24 cellular contexts compared by ENCODE assay signal in the genomic region with DNA sequence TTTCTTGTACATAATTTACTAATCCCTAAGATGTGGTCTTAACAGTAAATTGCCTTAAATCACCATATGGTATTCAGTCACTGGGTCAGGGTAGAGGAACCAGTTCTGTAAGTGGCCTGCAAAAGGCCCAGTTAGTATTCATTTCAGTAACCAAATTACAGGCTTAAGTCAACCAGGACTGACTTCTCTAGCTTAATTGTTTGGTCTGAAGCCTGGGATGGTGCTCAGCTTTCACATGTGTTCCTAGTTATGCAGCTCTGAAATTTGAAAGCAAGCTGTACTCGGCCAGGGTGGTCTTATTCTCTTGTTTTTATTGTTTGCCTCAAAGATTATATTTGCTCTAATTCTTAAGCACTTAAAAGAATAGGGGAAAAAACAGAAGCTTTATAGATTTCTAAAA.
DNase-seq lines count a peak whose midpoint lies in the region; ATAC-seq, FAIRE-seq and TF ChIP-seq lines count a peak whose summit lies in the region.
"Had no signal": no experiment of that assay in that cellular context is flagged by ENCODE, and none has a peak within 500 bp of the region (broad histone marks: within the 10 kb centered on the region; RNA-seq: fewer than 3 reads in every experiment).

No MANE protein-coding gene starts in this region.

- H3K4me3 ChIP-seq in mesendoderm (ENCODE audit: low read length): no peak overlapping the region
- no peak overlapping the region for H3K4me3 ChIP-seq in HepG2 (replicated peaks in 1 of 3; ENCODE audit: insufficient read depth in 1 of 3, low read depth in 2 of 3, low read length in 3 of 3)
- H3K4me3 ChIP-seq: adrenal gland, GM12878, upper lobe of left lung had no signal

- H3K9me3 Mint-ChIP-seq in chondrocyte (ENCODE audit: low read depth) (no peaks in the 10 kb centered on the region), T-cell (peaks cover 5 to 11% (median 6%) of the 10 kb centered on the region in 3 donors)

- no peak overlapping the region for H3K4ac ChIP-seq in mesendoderm (ENCODE audit: low read depth, low read length)

- no peak overlapping the region for H3K4me2 ChIP-seq in mesendoderm (ENCODE audit: low read length)
- no peak overlapping the region for H3K4me2 ChIP-seq in HepG2 (ENCODE audit: low read depth, low read length)

- H3K23ac ChIP-seq in mesendoderm (ENCODE audit: low read length): no peak overlapping the region

- H3K9ac ChIP-seq in mesendoderm (ENCODE audit: low read length) (no peak overlapping the region), HepG2 (ENCODE audit: insufficient read depth, low read depth, low read length) (no peak overlapping the region)
- H3K9ac ChIP-seq: parathyroid adenoma had no signal

- H2BK15ac ChIP-seq in mesendoderm (replicated peaks; ENCODE audit: low read depth): no peak overlapping the region

- H3K56ac ChIP-seq in mesendoderm (ENCODE audit: low read length): no peak overlapping the region

- CTCF ChIA-PET in T-cell (lab: Charles Lee) (no interaction called here), HepG2 (lab: Yijun Ruan, JAX; ENCODE audit: low intra/inter-chr PET ratio, low total read pairs) (no interaction called here)

- no peak for TF ChIP-seq POLR2A in HepG2 (IDR thresholded peaks at IDR 0.05; ENCODE audit: insufficient read depth in 1 of 2, low read depth in 2 of 2, low read length in 2 of 2)

- TF ChIP-seq CTCF in chondrocyte (IDR thresholded peaks at IDR 0.05): no peak
- TF ChIP-seq CTCF in HepG2 (CRISPR knock-in tag; IDR thresholded peaks at IDR 0.05): no peak

- no peak for TF ChIP-seq RAD21 in HepG2 (CRISPR knock-in tag; IDR thresholded peaks at IDR 0.05)

- no peak overlapping the region for H3K18ac ChIP-seq in mesendoderm (ENCODE audit: low read length)

- H3K4me3 Mint-ChIP-seq in chondrocyte (ENCODE audit: unreplicated experiment) (no peak overlapping the region), T-cell (no peak overlapping the region)
- H3K4me3 Mint-ChIP-seq: CD14-positive monocyte had no signal

- POLR2A ChIA-PET in T-cell (lab: Charles Lee): no interaction called here
- POLR2A ChIA-PET in HepG2 (lab: Yijun Ruan, JAX): no interaction called here

- H2BK5ac ChIP-seq in mesendoderm (ENCODE audit: low read length): no peak overlapping the region

- H2AK5ac ChIP-seq in mesendoderm (ENCODE audit: low read length): no peak overlapping the region

- no peaks in the 10 kb centered on the region for H3K27me3 ChIP-seq in mesendoderm (ENCODE audit: insufficient read depth, low read length, poor library complexity)
- H3K27me3 ChIP-seq in HepG2 (ENCODE audit: control insufficient read depth in 1 of 2, insufficient read depth in 2 of 2, low read length in 2 of 2): no peaks in the 10 kb centered on the region
- H3K27me3 ChIP-seq: adrenal gland, upper lobe of left lung had no signal

- H3K27ac ChIP-seq in mesendoderm (ENCODE audit: low read depth, low read length) (no peak overlapping the region), HepG2 (ENCODE audit: extremely low read length, insufficient read depth, low read length) (no peak overlapping the region)
- H3K27ac ChIP-seq: adrenal gland, parathyroid adenoma, RWPE1, upper lobe of left lung had no signal

- no peak overlapping the region for H4K5ac ChIP-seq in mesendoderm (ENCODE audit: low read length)

- H3K4me1 ChIP-seq in mesendoderm (ENCODE audit: control insufficient read depth, low read depth, low read length) (peaks cover 2% of the 10 kb centered on the region), HepG2 (ENCODE audit: insufficient read depth, low read length) (peaks cover under 1% of the 10 kb centered on the region; the same call in 1 of the 2 replicates)
- H3K4me1 ChIP-seq: adrenal gland, parathyroid adenoma, upper lobe of left lung had no signal

- H3K79me2 ChIP-seq in mesendoderm (ENCODE audit: control insufficient read depth, insufficient read depth, low read length) (no peaks in the 10 kb centered on the region), HepG2 (ENCODE audit: insufficient read depth, low read length) (no peaks in the 10 kb centered on the region)
- H3K79me2 ChIP-seq: parathyroid adenoma had no signal

- no peak for ATAC-seq in T-cell (replicated peaks in 1 of 4)
- ATAC-seq in HepG2: no peak
- ATAC-seq: GM12878 had no signal

- H3K79me1 ChIP-seq in mesendoderm (ENCODE audit: low read length): peaks cover 3% of the 10 kb centered on the region

- in situ Hi-C loops in HepG2 (cut with HindIII; ENCODE audit: extremely low pct_ligation_motif_present, low pct_unique_long_range_greater_than_20kb): no loop called here

- peaks cover 43% of the 10 kb centered on the region for H3K4me1 Mint-ChIP-seq in chondrocyte (ENCODE audit: low read depth)
- no peaks in the 10 kb centered on the region for H3K4me1 Mint-ChIP-seq in T-cell
- H3K4me1 Mint-ChIP-seq: CD14-positive monocyte had no signal

- intact Hi-C loops in HepG2 (cut with micrococcal nuclease; ENCODE audit: unreplicated experiment): no loop called here

- no peak overlapping the region for H2BK120ac ChIP-seq in mesendoderm (ENCODE audit: low read depth, low read length)

- H4K8ac ChIP-seq in mesendoderm (ENCODE audit: low read depth, low read length): no peak overlapping the region

- DNase-seq in AG08395 (ENCODE audit: low spot score) (peak; percentile 25), NCI-H526 (lab: John Stamatoyannopoulos, UW) (peak; percentile 80 to 82), chondrocyte (ENCODE audit: low spot score) (no peak), mesendoderm (peak; percentile 4), T-cell (no peak), C1 segment of cervical spinal cord (lab: John Stamatoyannopoulos, UW) (no peak), HepG2 (ENCODE audit: low spot score) (no peak), DMS 273 (lab: John Stamatoyannopoulos, UW; ENCODE audit: unreplicated experiment) (no peak)
- DNase-seq: activated CD4-positive, alpha-beta T cell treated with anti-CD3 and anti-CD28 coated beads, Interleukin-2, amount 50 U/mL, for 1 hour; activated CD8-positive, alpha-beta memory T cell treated with anti-CD3 and anti-CD28 coated beads, Interleukin-2, amount 50 U/mL, for 48 hours; activated gamma-delta T cell; adrenal gland; DMS 273 treated with DMSO at 0.1 percent for 48 hours; erythroblast; GF-D8; NCI-H1694 treated with DMSO at 0.1 percent for 48 hours; NCI-H345; stimulated activated CD4-positive, alpha-beta T cell treated with anti-CD3 and anti-CD28 coated beads, Interleukin-2, amount 100 ng/mL, for 24 hours; stimulated activated naive CD4-positive, alpha-beta T cell treated with Interleukin-2 at 50 U/mL for 16 hours; upper lobe of left lung had no signal

- H3K36me3 ChIP-seq in mesendoderm (ENCODE audit: control insufficient read depth, insufficient read depth, low read length) (no peaks in the 10 kb centered on the region), HepG2 (replicated peaks in 1 of 2; ENCODE audit: control insufficient read depth in 1 of 2, insufficient read depth in 2 of 2, low read length in 2 of 2) (no peaks in the 10 kb centered on the region)
- H3K36me3 ChIP-seq: adrenal gland, upper lobe of left lung had no signal

- no peaks in the 10 kb centered on the region for H4K20me1 ChIP-seq in HepG2 (ENCODE audit: insufficient read depth, low read length)

- H3K27ac Mint-ChIP-seq in chondrocyte (ENCODE audit: unreplicated experiment): peak overlapping the region; percentile 85
- no peak overlapping the region for H3K27ac Mint-ChIP-seq in T-cell
- H3K27ac Mint-ChIP-seq: CD14-positive monocyte had no signal

- no peak for FAIRE-seq in HepG2 (lab: Jason Lieb, UNC)
- FAIRE-seq: GM12878 had no signal

- H2AFZ ChIP-seq in HepG2 (ENCODE audit: low read length): no peak overlapping the region
- H2AFZ ChIP-seq: parathyroid adenoma had no signal

- no CpG with 5 or more reads among the region's 1 CpG for WGBS in mesendoderm (ENCODE audit: extremely low coverage, insufficient coverage, low lambda C conversion rate)
- 94% methylated on average over 1 of the region's 1 CpG for WGBS in HepG2 (ENCODE audit: low lambda C conversion rate)

- H3K9me3 ChIP-seq in HepG2 (ENCODE audit: low read length): no peaks in the 10 kb centered on the region
- H3K9me3 ChIP-seq: adrenal gland, upper lobe of left lung had no signal

- H3K27me3 Mint-ChIP-seq in chondrocyte (ENCODE audit: low read depth): no peaks in the 10 kb centered on the region
- peaks cover 0 to 4% of the 10 kb centered on the region in 2 donors for H3K27me3 Mint-ChIP-seq in T-cell

- TF ChIP-seq EP300 in HepG2 (IDR thresholded peaks at IDR 0.05; ENCODE audit: low read depth in 2 of 2, low read length in 2 of 2): no peak
- TF ChIP-seq EP300 in HepG2 (CRISPR knock-in tag; IDR thresholded peaks at IDR 0.05; ENCODE audit: borderline replicate concordance): no peak

- H3K36me3 Mint-ChIP-seq in chondrocyte (ENCODE audit: low read depth) (no peaks in the 10 kb centered on the region), T-cell (peaks cover 7% of the 10 kb centered on the region)
- H3K36me3 Mint-ChIP-seq: CD14-positive monocyte had no signal

- BruUV-seq in HepG2 (replicated peaks; lab: Mats Ljungman, UMichigan): no TSS peak

TF ChIP-seq in HepG2, 621 proteins besides CTCF, POLR2A, EP300 and RAD21 (continues in another document):
- TF ChIP-seq, protein P1, sequence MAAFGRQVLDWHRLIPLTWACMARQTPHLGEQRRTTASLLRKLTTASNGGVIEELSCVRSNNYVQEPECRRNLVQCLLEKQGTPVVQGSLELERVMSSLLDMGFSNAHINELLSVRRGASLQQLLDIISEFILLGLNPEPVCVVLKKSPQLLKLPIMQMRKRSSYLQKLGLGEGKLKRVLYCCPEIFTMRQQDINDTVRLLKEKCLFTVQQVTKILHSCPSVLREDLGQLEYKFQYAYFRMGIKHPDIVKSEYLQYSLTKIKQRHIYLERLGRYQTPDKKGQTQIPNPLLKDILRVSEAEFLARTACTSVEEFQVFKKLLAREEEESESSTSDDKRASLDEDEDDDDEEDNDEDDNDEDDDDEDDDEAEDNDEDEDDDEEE (CRISPR knock-in tag; IDR thresholded peaks at IDR 0.05): no peak
- no peak for TF ChIP-seq ZNF773 (CRISPR knock-in tag; IDR thresholded peaks at IDR 0.05; ENCODE audit: borderline replicate concordance)
- TF ChIP-seq, protein P2, sequence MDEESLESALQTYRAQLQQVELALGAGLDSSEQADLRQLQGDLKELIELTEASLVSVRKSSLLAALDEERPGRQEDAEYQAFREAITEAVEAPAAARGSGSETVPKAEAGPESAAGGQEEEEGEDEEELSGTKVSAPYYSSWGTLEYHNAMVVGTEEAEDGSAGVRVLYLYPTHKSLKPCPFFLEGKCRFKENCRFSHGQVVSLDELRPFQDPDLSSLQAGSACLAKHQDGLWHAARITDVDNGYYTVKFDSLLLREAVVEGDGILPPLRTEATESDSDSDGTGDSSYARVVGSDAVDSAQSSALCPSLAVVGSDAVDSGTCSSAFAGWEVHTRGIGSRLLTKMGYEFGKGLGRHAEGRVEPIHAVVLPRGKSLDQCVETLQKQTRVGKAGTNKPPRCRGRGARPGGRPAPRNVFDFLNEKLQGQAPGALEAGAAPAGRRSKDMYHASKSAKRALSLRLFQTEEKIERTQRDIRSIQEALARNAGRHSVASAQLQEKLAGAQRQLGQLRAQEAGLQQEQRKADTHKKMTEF (CRISPR knock-in tag; IDR thresholded peaks at IDR 0.05): no peak
- TF ChIP-seq SRY (CRISPR knock-in tag; IDR thresholded peaks at IDR 0.05): no peak

Comparison
In these comparisons a context has a peak if more than half of its experiments do, and no peak if none do; other contexts are left out.
1. DNase-seq: peak in AG08395 (single experiment), NCI-H526 (2 of 2) and mesendoderm (single experiment); none in chondrocyte (single experiment), T-cell (0 of 34), C1 segment of cervical spinal cord (0 of 14), HepG2 (single experiment) and DMS 273 (single experiment).